14 cellular contexts compared by ENCODE assay signal in the genomic region with DNA sequence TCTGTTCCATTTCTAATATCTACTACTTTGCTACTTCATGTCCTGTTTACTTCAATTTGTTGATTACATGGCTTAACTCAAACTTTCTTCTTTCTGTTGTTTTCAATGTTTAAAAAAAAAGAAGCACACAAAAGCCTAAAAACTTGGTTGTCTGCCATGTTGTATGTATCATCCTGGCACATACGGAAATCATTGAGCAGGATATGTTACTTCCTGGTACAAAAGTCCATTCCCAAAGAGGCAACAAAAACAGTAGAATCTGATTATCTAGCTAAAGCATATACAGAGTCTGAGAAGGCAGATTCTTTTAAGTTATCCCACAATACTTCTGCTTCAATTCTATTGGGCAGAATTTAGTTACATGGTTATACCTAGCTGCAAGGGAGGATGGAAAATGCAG. TPM values are rescaled to one million over a fixed set of nuclear protein-coding genes. Genes with fewer than 3 reads are reported as not detected.
"Had no signal": no experiment of that assay in that cellular context is flagged by ENCODE, and none has a peak within 500 bp of the region (broad histone marks: within the 10 kb centered on the region; RNA-seq: fewer than 3 reads in every experiment).

No MANE protein-coding gene starts in this region.

- ATAC-seq: activated naive CD4-positive, alpha-beta T cell treated with anti-CD3 and anti-CD28 coated beads, Interleukin-2, amount 50 U/mL, for 72 hours; upper lobe of right lung had no signal

- DNase-seq: activated CD4-positive, alpha-beta T cell treated with anti-CD3 and anti-CD28 coated beads, Interleukin-2, amount 50 U/mL, for 4 hours; activated CD4-positive, CD25-positive, alpha-beta regulatory T cell treated with anti-CD3 and anti-CD28 coated beads, Interleukin-2, amount 50 U/mL, for 72 hours; activated effector memory CD4-positive, alpha-beta T cell treated with Interleukin-2 at 50 U/mL for 16 hours; activated T-cell treated with anti-CD3 and anti-CD28 coated beads, Interleukin-2, amount 50 U/mL, for 1 hour; amygdala; brain microvascular endothelial cell; glutamatergic neuron; immature natural killer cell; stimulated activated CD4-positive, alpha-beta T cell treated with anti-CD3 and anti-CD28 coated beads, Interleukin-4, amount 100 ng/mL, for 1 hour; testis; upper lobe of right lung had no signal

- H3K36me3 ChIP-seq: brain microvascular endothelial cell, upper lobe of right lung had no signal

- H3K4me3 ChIP-seq: testis, upper lobe of right lung had no signal

- H3K4me1 ChIP-seq: upper lobe of right lung had no signal

- FAIRE-seq: endometrium had no signal

- H3K27ac ChIP-seq: brain microvascular endothelial cell, testis, upper lobe of right lung had no signal

- H3K27me3 ChIP-seq: brain microvascular endothelial cell, testis, upper lobe of right lung had no signal

- H3K9me3 ChIP-seq: testis, upper lobe of right lung had no signal

RNA-seq across cellular contexts. Expression of gene COL12A1, which starts 14.5 kb away (rescaled TPM):
- total RNA-seq: T-helper 2 cell treated with Interferon-gamma antibody and Interleukin-4, amounts not matched to agents 100 ng/mL and 5 ng/mL, for 36 hours had no signal
- polyA plus RNA-seq: immature natural killer cell had no signal
